Comparison of ENCODE assay signal across 8 cellular contexts in genomic region chr9:36728651-36729520, GRCh38.
DNase-seq lines count a peak whose midpoint lies in the region; ATAC-seq and TF ChIP-seq lines count a peak whose summit lies in the region.

No MANE protein-coding gene starts in this region.

- no peaks in the 10 kb centered on the region for H3K9me3 ChIP-seq in mucosa of descending colon

- TF ChIP-seq CTCF in mucosa of descending colon (IDR thresholded peaks at IDR 0.05) = peak; percentile 78

- H3K4me3 Mint-ChIP-seq in activated CD4-positive, alpha-beta T cell treated with anti-CD3 and anti-CD28 coated beads, Interleukin-2, amount 10 ng/mL, durations not matched to agents 7 days and 5 days = no peak overlapping the region

- H3K4me1 Mint-ChIP-seq in activated CD4-positive, alpha-beta T cell treated with anti-CD3 and anti-CD28 coated beads, Interleukin-2, amount 10 ng/mL, durations not matched to agents 7 days and 5 days = peaks cover 6% of the 10 kb centered on the region

- POLR2A ChIA-PET in activated CD4-positive, alpha-beta T cell treated with anti-CD3 and anti-CD28 coated beads, Interleukin-2, amount 10 ng/mL, durations not matched to agents 7 days and 5 days (lab: Charles Lee) = interaction anchor here (0.7 kb wide), 1 partner anchor 209 kb away, joined by 4 read pairs; no protein-coding TSS in a partner anchor

- no peaks in the 10 kb centered on the region for H3K4me1 ChIP-seq in mucosa of descending colon (ENCODE audit: low read depth)

- intact Hi-C loops in mucosa of descending colon (cut with DNase I, micrococcal nuclease) = loop anchor here in 1 of 2 donors (2.0 kb wide), 1 partner anchor 96 kb away; no protein-coding TSS in a partner anchor

- peak; percentile 28 for DNase-seq in DMS114 treated with DMSO at 0.1 percent for 48 hours (lab: John Stamatoyannopoulos, UW; ENCODE audit: unreplicated experiment)
- peak; percentile 49 for DNase-seq in NCI-H345 treated with DMSO at 0.1 percent for 48 hours (lab: John Stamatoyannopoulos, UW; ENCODE audit: unreplicated experiment)
- DNase-seq in activated CD4-positive, alpha-beta T cell treated with anti-CD3 and anti-CD28 coated beads, Interleukin-2, amount 10 ng/mL, durations not matched to agents 7 days and 5 days = peak; percentile 67
- DNase-seq in effector CD4-positive, alpha-beta T cell = peak; percentile 54
- DNase-seq in mucosa of descending colon = peak; percentile 70 to 92 (median 86)
- peak; percentile 10 to 22 for DNase-seq in stimulated activated CD8-positive, alpha-beta memory T cell treated with anti-CD3 and anti-CD28 coated beads, Interleukin-7, amount 100 ng/mL, for 4 hours (ENCODE audit: low read depth in 2 of 2)
- no peak for DNase-seq in left lobe of liver (ENCODE audit: low spot score)

- ATAC-seq in HG02610 (IDR thresholded peaks at IDR 0.05; ENCODE audit: unreplicated experiment) (peak; percentile 66), mucosa of descending colon (peak; percentile 92), left lobe of liver (no peak)

- no peaks in the 10 kb centered on the region for H3K36me3 Mint-ChIP-seq in activated CD4-positive, alpha-beta T cell treated with anti-CD3 and anti-CD28 coated beads, Interleukin-2, amount 10 ng/mL, durations not matched to agents 7 days and 5 days (ENCODE audit: low read depth)

- no peaks in the 10 kb centered on the region for H3K36me3 ChIP-seq in mucosa of descending colon (ENCODE audit: low read depth)

- H3K4me3 ChIP-seq in mucosa of descending colon = no peak overlapping the region

- no peaks in the 10 kb centered on the region for H3K9me3 Mint-ChIP-seq in activated CD4-positive, alpha-beta T cell treated with anti-CD3 and anti-CD28 coated beads, Interleukin-2, amount 10 ng/mL, durations not matched to agents 7 days and 5 days

- H3K27ac Mint-ChIP-seq in activated CD4-positive, alpha-beta T cell treated with anti-CD3 and anti-CD28 coated beads, Interleukin-2, amount 10 ng/mL, durations not matched to agents 7 days and 5 days = no peak overlapping the region

- CTCF ChIA-PET in activated CD4-positive, alpha-beta T cell treated with anti-CD3 and anti-CD28 coated beads, Interleukin-2, amount 10 ng/mL, durations not matched to agents 7 days and 5 days (lab: Charles Lee) = interaction anchor here (0.5 to 2.0 kb wide), 11 partner anchors 8 to 321 kb away, joined by 3 to 16 read pairs (median 3); no protein-coding TSS in a partner anchor

- no peaks in the 10 kb centered on the region for H3K27me3 Mint-ChIP-seq in activated CD4-positive, alpha-beta T cell treated with anti-CD3 and anti-CD28 coated beads, Interleukin-2, amount 10 ng/mL, durations not matched to agents 7 days and 5 days
